1 cellular context compared by ENCODE assay signal in genomic region chrX:120125444-120125843, GRCh38.
TF ChIP-seq lines count a peak whose summit lies in the region.

No MANE protein-coding gene starts in this region.

TF ChIP-seq in HepG2, 621 proteins besides CTCF, POLR2A, EP300 and RAD21:
- TF ChIP-seq LCORL (IDR thresholded peaks at IDR 0.05) (no peak), LCORL (CRISPR knock-in tag; IDR thresholded peaks at IDR 0.05) (no peak), MLX (CRISPR knock-in tag; IDR thresholded peaks at IDR 0.05) (no peak), THYN1 (CRISPR knock-in tag; IDR thresholded peaks at IDR 0.05; ENCODE audit: borderline replicate concordance, low read depth) (no peak), ZNF615 (CRISPR knock-in tag; IDR thresholded peaks at IDR 0.05; ENCODE audit: borderline replicate concordance) (no peak), ZBTB7B (CRISPR knock-in tag; IDR thresholded peaks at IDR 0.05) (no peak), ZNF546 (CRISPR knock-in tag; conservative IDR thresholded peaks at IDR 0.05) (no peak), HES4 (CRISPR knock-in tag; IDR thresholded peaks at IDR 0.05; ENCODE audit: borderline replicate concordance) (no peak), ZNF503 (CRISPR knock-in tag; IDR thresholded peaks at IDR 0.05) (no peak), ZNF775 (CRISPR knock-in tag; IDR thresholded peaks at IDR 0.05; ENCODE audit: borderline replicate concordance) (no peak), ZNF784 (CRISPR knock-in tag; IDR thresholded peaks at IDR 0.05; ENCODE audit: borderline replicate concordance) (no peak), POGZ (CRISPR knock-in tag; IDR thresholded peaks at IDR 0.05) (no peak), DR1 (CRISPR knock-in tag; IDR thresholded peaks at IDR 0.05) (no peak), HNF1A (IDR thresholded peaks at IDR 0.05; ENCODE audit: low read depth) (no peak), HNF1A (CRISPR knock-in tag; IDR thresholded peaks at IDR 0.05; ENCODE audit: borderline replicate concordance) (no peak)
TF ChIP-seq in HepG2: peak in this region for 0.
